Comparison of ENCODE assay signal across 8 cellular contexts in genomic region chrX:15336023-15336413, GRCh38. TPM values are rescaled to one million over a fixed set of nuclear protein-coding genes. Genes with fewer than 3 reads are reported as not detected.
DNase-seq lines count a peak whose midpoint lies in the region; ATAC-seq and TF ChIP-seq lines count a peak whose summit lies in the region.

No MANE protein-coding gene starts in this region.

- no peak overlapping the region for H2BK15ac ChIP-seq in neuronal stem cell (ENCODE audit: low read length)

- H3K79me1 ChIP-seq in neuronal stem cell (ENCODE audit: low read depth, low read length): no peaks in the 10 kb centered on the region

- no peak for TF ChIP-seq POLR2A in erythroblast (IDR thresholded peaks at IDR 0.05; ENCODE audit: low read length)

- peak overlapping the region; percentile 43 for H3K4me2 ChIP-seq in neuronal stem cell (ENCODE audit: insufficient read depth, low read length, poor library complexity, severe bottlenecking)

- ATAC-seq in GM19324 (IDR thresholded peaks at IDR 0.05; ENCODE audit: low FRiP score, unreplicated experiment): no peak

- H3K9ac ChIP-seq in neuronal stem cell (ENCODE audit: low read depth, low read length, poor library complexity): no peak overlapping the region

- H3K18ac ChIP-seq in neuronal stem cell (ENCODE audit: low read length): no peak overlapping the region

- H2BK12ac ChIP-seq in neuronal stem cell (ENCODE audit: low read length): no peak overlapping the region

- no peaks in the 10 kb centered on the region for H3K9me3 ChIP-seq in neuronal stem cell (replicated peaks in 1 of 2; ENCODE audit: control insufficient read depth in 2 of 2, insufficient read depth in 1 of 2, low read depth in 1 of 2, low read length in 2 of 2)

- DNase-seq in Daoy (ENCODE audit: low read depth) (peak; percentile 55), NCI-H128 (lab: John Stamatoyannopoulos, UW; ENCODE audit: unreplicated experiment) (peak; percentile 26), erythroblast (lab: John Stamatoyannopoulos, UW) (peak; percentile 49 to 74), neuronal stem cell (ENCODE audit: low spot score) (no peak), GM10248 (ENCODE audit: extremely low spot score) (no peak), C1 segment of cervical spinal cord (lab: John Stamatoyannopoulos, UW) (no peak)
- DNase-seq in activated CD4-positive, alpha-beta T cell treated with anti-CD3 and anti-CD28 coated beads, Interleukin-2, amount 50 U/mL, for 48 hours: peak; percentile 24 to 49

- no peak overlapping the region for H2BK5ac ChIP-seq in neuronal stem cell (ENCODE audit: low read length)

- H3K4ac ChIP-seq in neuronal stem cell (ENCODE audit: low read length): no peak overlapping the region

- H3K4me1 ChIP-seq in neuronal stem cell (ENCODE audit: control insufficient read depth in 2 of 2, insufficient read depth in 1 of 2, low read depth in 1 of 2, low read length in 2 of 2): peaks cover 0 to 14% of the 10 kb centered on the region in 2 donors

- H3K14ac ChIP-seq in neuronal stem cell (ENCODE audit: low read length): no peak overlapping the region

- no peak overlapping the region for H3K27ac ChIP-seq in neuronal stem cell (replicated peaks; ENCODE audit: low read length)

- H4K91ac ChIP-seq in neuronal stem cell (ENCODE audit: low read depth, low read length, poor library complexity): no peak overlapping the region

- H3K4me3 ChIP-seq in neuronal stem cell (ENCODE audit: low read length in 2 of 2): peak overlapping the region; percentile 50 to 74

- H4K8ac ChIP-seq in neuronal stem cell (ENCODE audit: low read depth, low read length): no peak overlapping the region

- no peak overlapping the region for H3K23ac ChIP-seq in neuronal stem cell (ENCODE audit: low read depth, low read length, poor library complexity)

- H2BK120ac ChIP-seq in neuronal stem cell (ENCODE audit: low read depth, low read length): no peak overlapping the region

- no peak for TF ChIP-seq CTCF in GM10248 (IDR thresholded peaks at IDR 0.05; ENCODE audit: control extremely low read depth, extremely low read depth, low read depth, missing control alignments)

- POLR2A ChIA-PET in GM10248 (lab: Yijun Ruan, JAX): no interaction called here

- H3K36me3 ChIP-seq in neuronal stem cell (replicated peaks in 1 of 2; ENCODE audit: control insufficient read depth in 2 of 2, insufficient read depth in 2 of 2, low read length in 2 of 2): peaks cover 6 to 22% of the 10 kb centered on the region in 2 donors

- WGBS in neuronal stem cell (ENCODE audit: extremely low coverage in 2 of 2, insufficient read length in 2 of 2, insufficient replicate concordance in 1 of 2), 2 donors: no CpG with 5 or more reads among the region's 10 CpGs

- H2AK5ac ChIP-seq in neuronal stem cell (ENCODE audit: low read depth, low read length): no peak overlapping the region

- H3K27me3 ChIP-seq in neuronal stem cell (ENCODE audit: control insufficient read depth in 3 of 3, insufficient read depth in 3 of 3, low read depth in 1 of 3, low read length in 3 of 3): peaks cover 0 to 7% (median 0%) of the 10 kb centered on the region in 3 experiments

- H2AFZ ChIP-seq in neuronal stem cell (ENCODE audit: low read length): peak overlapping the region; percentile 73

- CTCF ChIA-PET in GM10248 (lab: Yijun Ruan, JAX): interaction anchor here (1.1 to 1.3 kb wide), 2 partner anchors 131 to 136 kb away, joined by 3 read pairs; no protein-coding TSS in a partner anchor

RNA-seq across cellular contexts. Expression of gene PIGA, which starts 0.7 kb away (rescaled TPM):
- 11.7 and 22.3 TPM in 2 replicates for total RNA-seq in Daoy (2014; rRNA removed; shearing (Covaris generic))
- polyA plus RNA-seq in neuronal stem cell (2013, experiment 1 of 2): 9.9 TPM
- polyA plus RNA-seq in neuronal stem cell (2013, experiment 2 of 2): 10.2 TPM

RNA-seq across cellular contexts. Expression of gene ASB11, which starts 20.6 kb away (rescaled TPM):
- total RNA-seq in Daoy (2014; rRNA removed; shearing (Covaris generic)): not detected in 2 replicates
- polyA plus RNA-seq in neuronal stem cell (2013, experiment 1 of 2): not detected
- not detected for polyA plus RNA-seq in neuronal stem cell (2013, experiment 2 of 2)

RNA-seq across cellular contexts. Expression of gene VEGFD, which starts 48.2 kb away (rescaled TPM):
- total RNA-seq in Daoy (2014; rRNA removed; shearing (Covaris generic)): 1.1 TPM in 1 of 2 replicates, not detected in the other
- polyA plus RNA-seq in neuronal stem cell (2013, experiment 1 of 2): 0.15 TPM
- polyA plus RNA-seq in neuronal stem cell (2013, experiment 2 of 2): 0.15 TPM

Comparison
In these comparisons a context has a peak if more than half of its experiments do, and no peak if none do; other contexts are left out.
1. DNase-seq: peak in Daoy (single experiment), NCI-H128 (single experiment), activated CD4-positive, alpha-beta T cell treated with anti-CD3 and anti-CD28 coated beads, Interleukin-2, amount 50 U/mL, for 48 hours (2 of 2) and erythroblast (2 of 2); none in neuronal stem cell (single experiment), GM10248 (single experiment) and C1 segment of cervical spinal cord (0 of 14).